ENCODE assay signal across 14 cellular contexts in the genomic region with DNA sequence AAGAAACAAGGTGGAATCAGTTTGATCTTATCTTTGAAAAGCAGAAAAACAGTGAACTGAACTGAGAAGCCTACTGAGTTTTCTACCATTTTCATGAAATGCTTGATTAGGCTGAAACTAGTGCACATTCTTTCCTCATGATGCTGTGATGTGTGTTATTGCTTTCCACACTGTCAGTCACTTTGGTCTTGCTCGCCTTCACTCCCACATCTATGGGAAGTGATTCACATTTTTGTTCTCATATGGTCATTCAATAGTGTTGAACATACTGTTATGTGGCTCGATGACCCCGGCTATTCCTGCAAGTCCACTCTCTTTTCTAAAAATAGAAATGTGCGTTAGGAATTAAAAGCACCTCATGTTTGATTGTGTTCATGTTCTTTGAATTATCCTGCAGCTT.
DNase-seq lines count a peak whose midpoint lies in the region; ATAC-seq and TF ChIP-seq lines count a peak whose summit lies in the region.
"Had no signal": no experiment of that assay in that cellular context is flagged by ENCODE, and none has a peak within 500 bp of the region (broad histone marks: within the 10 kb centered on the region; RNA-seq: fewer than 3 reads in every experiment).

No MANE protein-coding gene starts in this region.

- H4K8ac ChIP-seq in neuronal stem cell (ENCODE audit: low read depth, low read length), result no peak overlapping the region

- TF ChIP-seq CTCF in SK-N-SH (IDR thresholded peaks at IDR 0.05) (no peak), tibial nerve (IDR thresholded peaks at IDR 0.05) (no peak)
- TF ChIP-seq CTCF in CD8-positive, alpha-beta T cell (IDR thresholded peaks at IDR 0.05), result no peak

- H3K4me1 ChIP-seq in SK-N-SH (ENCODE audit: control insufficient read depth in 1 of 2, insufficient read depth in 2 of 2, low read depth in 1 of 2, low read length in 1 of 2) (peaks cover 0 to 6% of the 10 kb centered on the region in 2 experiments; a peak in 2 of 4 replicates), neuronal stem cell (ENCODE audit: control insufficient read depth in 2 of 2, insufficient read depth in 1 of 2, low read depth in 1 of 2, low read length in 2 of 2) (no peaks in the 10 kb centered on the region), tibial nerve (peaks cover 0 to 8% (median 0%) of the 10 kb centered on the region in 4 donors)
- H3K4me1 ChIP-seq in CD8-positive, alpha-beta T cell (ENCODE audit: insufficient read depth, low read length), result no peaks in the 10 kb centered on the region

- no peak overlapping the region for H3K9ac ChIP-seq in SK-N-SH
- H3K9ac ChIP-seq in neuronal stem cell (ENCODE audit: low read depth, low read length, poor library complexity), result peak overlapping the region; percentile 24

- H4K91ac ChIP-seq in neuronal stem cell (ENCODE audit: low read depth, low read length, poor library complexity), result no peak overlapping the region

- WGBS in SK-N-SH (ENCODE audit: low lambda C conversion rate), result 24% methylated on average over 4 of the region's 4 CpGs
- no CpG with 5 or more reads among the region's 4 CpGs for WGBS in neuronal stem cell (ENCODE audit: extremely low coverage in 2 of 2, insufficient read length in 2 of 2, insufficient replicate concordance in 1 of 2), 2 donors
- 44 to 54% methylated on average over 4 of the region's 4 CpGs for WGBS in tibial nerve, 2 donors

- H3K23ac ChIP-seq in neuronal stem cell (ENCODE audit: low read depth, low read length, poor library complexity), result no peak overlapping the region

- no peak overlapping the region for H2BK15ac ChIP-seq in neuronal stem cell (ENCODE audit: low read length)

- TF ChIP-seq EP300 in SK-N-SH (IDR thresholded peaks at IDR 0.05; ENCODE audit: borderline replicate concordance in 1 of 2, low read depth in 1 of 2, low read length in 1 of 2) (no peak), tibial nerve (IDR thresholded peaks at IDR 0.05) (no peak)

- H2AK5ac ChIP-seq in neuronal stem cell (ENCODE audit: low read depth, low read length), result no peak overlapping the region

- no peak overlapping the region for H3K18ac ChIP-seq in neuronal stem cell (ENCODE audit: low read length)

- no peaks in the 10 kb centered on the region for H3K9me2 ChIP-seq in SK-N-SH

- no peaks in the 10 kb centered on the region for H4K20me1 ChIP-seq in SK-N-SH (ENCODE audit: insufficient read depth)

- no peaks in the 10 kb centered on the region for H3K79me1 ChIP-seq in neuronal stem cell (ENCODE audit: low read depth, low read length)

- H3K4me2 ChIP-seq in SK-N-SH (peak overlapping the region; percentile 2; the same call in 1 of the 2 replicates), neuronal stem cell (ENCODE audit: insufficient read depth, low read length, poor library complexity, severe bottlenecking) (no peak overlapping the region)

- H2BK120ac ChIP-seq in neuronal stem cell (ENCODE audit: low read depth, low read length), result no peak overlapping the region

- H3K27ac ChIP-seq in SK-N-SH (ENCODE audit: low read depth in 2 of 2, low read length in 1 of 2) (peak overlapping the region in 1 of 2 experiments; percentile 58; a peak in 2 of 4 replicates), neuronal stem cell (replicated peaks; ENCODE audit: low read length) (no peak overlapping the region), tibial nerve (no peak overlapping the region)
- H3K27ac ChIP-seq in CD8-positive, alpha-beta T cell (ENCODE audit: low read depth, low read length), result no peak overlapping the region
- H3K27ac ChIP-seq: C4-2B had no signal

- intact Hi-C loops in CD8-positive, alpha-beta T cell (cut with DNase I, micrococcal nuclease), result no loop called here

- no peak overlapping the region for H2BK12ac ChIP-seq in neuronal stem cell (ENCODE audit: low read length)

- POLR2A ChIA-PET in SK-N-SH (lab: Yijun Ruan, JAX), result no interaction called here
- POLR2A ChIA-PET in CD8-positive, alpha-beta T cell (lab: Charles Lee), result no interaction called here
- POLR2A ChIA-PET in naive thymus-derived CD8-positive, alpha-beta T cell (lab: Charles Lee), result no interaction called here

- no peak for TF ChIP-seq RAD21 in SK-N-SH (IDR thresholded peaks at IDR 0.05; ENCODE audit: low read length)

- H3K4ac ChIP-seq in neuronal stem cell (ENCODE audit: low read length), result no peak overlapping the region

- no peaks in the 10 kb centered on the region for H3K27me3 Mint-ChIP-seq in CD8-positive, alpha-beta T cell (ENCODE audit: low read depth)
- H3K27me3 Mint-ChIP-seq in naive thymus-derived CD8-positive, alpha-beta T cell, result peaks cover 0 to 5% (median 2%) of the 10 kb centered on the region in 5 donors
- H3K27me3 Mint-ChIP-seq: stimulated activated memory B cell treated with anti-CD40 and anti-IgM and Interleukin-4, amounts not matched to agents 10 μg/mL and 1 μg/mL and 100 μg/mL, for 72 hours had no signal

- no peaks in the 10 kb centered on the region for H3K9me3 Mint-ChIP-seq in CD8-positive, alpha-beta T cell
- H3K9me3 Mint-ChIP-seq in naive thymus-derived CD8-positive, alpha-beta T cell, result no peaks in the 10 kb centered on the region
- H3K9me3 Mint-ChIP-seq: stimulated activated memory B cell treated with anti-CD40 and anti-IgM and Interleukin-4, amounts not matched to agents 10 μg/mL and 1 μg/mL and 100 μg/mL, for 72 hours had no signal

- DNase-seq in EH (ENCODE audit: low read depth) (peak; percentile 96), SK-N-SH (no peak), fibroblast of gingiva (ENCODE audit: low read depth) (peak; percentile 66), neuronal stem cell (ENCODE audit: low spot score) (no peak), tibial nerve (ENCODE audit: low spot score in 2 of 2) (no peak), cerebellum (ENCODE audit: low spot score) (no peak)
- no peak for DNase-seq in CD8-positive, alpha-beta T cell
- no peak for DNase-seq in naive thymus-derived CD8-positive, alpha-beta T cell
- DNase-seq: NCI-H1417; NCI-H524 treated with DMSO at 0.1 percent for 48 hours; occipital lobe; stimulated activated CD4-positive, alpha-beta T cell treated with anti-CD3 and anti-CD28 coated beads, Interleukin-2, amount 100 ng/mL, for 24 hours had no signal

- no peaks in the 10 kb centered on the region for H3K4me1 Mint-ChIP-seq in CD8-positive, alpha-beta T cell (ENCODE audit: low read depth)
- peaks cover 0 to 8% (median under 1%) of the 10 kb centered on the region in 4 donors for H3K4me1 Mint-ChIP-seq in naive thymus-derived CD8-positive, alpha-beta T cell

- no peaks in the 10 kb centered on the region for H3K9me3 ChIP-seq in SK-N-SH
- H3K9me3 ChIP-seq in neuronal stem cell (replicated peaks in 1 of 2; ENCODE audit: control insufficient read depth in 2 of 2, insufficient read depth in 1 of 2, low read depth in 1 of 2, low read length in 2 of 2), result no peaks in the 10 kb centered on the region
- H3K9me3 ChIP-seq in tibial nerve, result no peaks in the 10 kb centered on the region
- no peaks in the 10 kb centered on the region for H3K9me3 ChIP-seq in CD8-positive, alpha-beta T cell (ENCODE audit: low read length)

- H2AFZ ChIP-seq in SK-N-SH (ENCODE audit: low read depth), result peak overlapping the region; percentile 54; the same call in 1 of the 2 replicates
- H2AFZ ChIP-seq in neuronal stem cell (ENCODE audit: low read length), result no peak overlapping the region

- CTCF ChIA-PET in SK-N-SH (lab: Yijun Ruan, JAX), result no interaction called here
- CTCF ChIA-PET in CD8-positive, alpha-beta T cell (lab: Charles Lee), result interaction anchor here (0.8 kb wide), 1 partner anchor 86 kb away, joined by 3 read pairs; no protein-coding TSS in a partner anchor

- H3K36me3 ChIP-seq in SK-N-SH (replicated peaks in 1 of 2; ENCODE audit: control insufficient read depth in 1 of 2, insufficient read depth in 2 of 2, low read length in 1 of 2) (no peaks in the 10 kb centered on the region), neuronal stem cell (replicated peaks in 1 of 2; ENCODE audit: control insufficient read depth in 2 of 2, insufficient read depth in 2 of 2, low read length in 2 of 2) (no peaks in the 10 kb centered on the region), tibial nerve (no peaks in the 10 kb centered on the region)
- no peaks in the 10 kb centered on the region for H3K36me3 ChIP-seq in CD8-positive, alpha-beta T cell (ENCODE audit: insufficient read depth, low read length)

- peaks cover 3% of the 10 kb centered on the region for H3F3A ChIP-seq in SK-N-SH (replicated peaks; ENCODE audit: insufficient read depth)

- H3K79me2 ChIP-seq in SK-N-SH (ENCODE audit: insufficient read depth), result no peaks in the 10 kb centered on the region

- H3K4me3 ChIP-seq in SK-N-SH (ENCODE audit: low read depth in 2 of 2, low read length in 1 of 2) (no peak overlapping the region), neuronal stem cell (ENCODE audit: low read length in 2 of 2) (no peak overlapping the region), tibial nerve (no peak overlapping the region)
- no peak overlapping the region for H3K4me3 ChIP-seq in CD8-positive, alpha-beta T cell (ENCODE audit: low read depth, low read length)

- H3K27me3 ChIP-seq in SK-N-SH (ENCODE audit: insufficient read depth) (no peaks in the 10 kb centered on the region), neuronal stem cell (ENCODE audit: control insufficient read depth in 3 of 3, insufficient read depth in 3 of 3, low read depth in 1 of 3, low read length in 3 of 3) (no peaks in the 10 kb centered on the region), tibial nerve (no peaks in the 10 kb centered on the region)
- no peaks in the 10 kb centered on the region for H3K27me3 ChIP-seq in CD8-positive, alpha-beta T cell (ENCODE audit: insufficient read depth, low read length)

- no peaks in the 10 kb centered on the region for H3K36me3 Mint-ChIP-seq in CD8-positive, alpha-beta T cell
- H3K36me3 Mint-ChIP-seq in naive thymus-derived CD8-positive, alpha-beta T cell, result no peaks in the 10 kb centered on the region
- H3K36me3 Mint-ChIP-seq: stimulated activated memory B cell treated with anti-CD40 and anti-IgM and Interleukin-4, amounts not matched to agents 10 μg/mL and 1 μg/mL and 100 μg/mL, for 72 hours had no signal

- TF ChIP-seq POLR2A in tibial nerve (IDR thresholded peaks at IDR 0.05), result no peak

- no peak overlapping the region for H3K14ac ChIP-seq in neuronal stem cell (ENCODE audit: low read length)

- ATAC-seq in CD8-positive, alpha-beta T cell, result no peak
- ATAC-seq in naive thymus-derived CD8-positive, alpha-beta T cell, result no peak
- ATAC-seq: stimulated activated memory B cell treated with anti-CD40 and anti-IgM and Interleukin-4, amounts not matched to agents 10 μg/mL and 1 μg/mL and 100 μg/mL, for 72 hours had no signal

- H3K27ac Mint-ChIP-seq in CD8-positive, alpha-beta T cell, result no peak overlapping the region
- H3K27ac Mint-ChIP-seq in naive thymus-derived CD8-positive, alpha-beta T cell, result peak overlapping the region in 1 of 10 donors; percentile 20
- H3K27ac Mint-ChIP-seq: stimulated activated memory B cell treated with anti-CD40 and anti-IgM and Interleukin-4, amounts not matched to agents 10 μg/mL and 1 μg/mL and 100 μg/mL, for 72 hours had no signal

- H2BK5ac ChIP-seq in neuronal stem cell (ENCODE audit: low read length), result no peak overlapping the region

- H3K4me3 Mint-ChIP-seq in CD8-positive, alpha-beta T cell, result no peak overlapping the region
- no peak overlapping the region for H3K4me3 Mint-ChIP-seq in naive thymus-derived CD8-positive, alpha-beta T cell
- H3K4me3 Mint-ChIP-seq: stimulated activated memory B cell treated with anti-CD40 and anti-IgM and Interleukin-4, amounts not matched to agents 10 μg/mL and 1 μg/mL and 100 μg/mL, for 72 hours had no signal

TF ChIP-seq in SK-N-SH, 30 proteins besides CTCF, POLR2A, EP300 and RAD21 (continues in another document):
- TF ChIP-seq SIN3A (IDR thresholded peaks at IDR 0.05; ENCODE audit: borderline replicate concordance, low read depth, low read length) (no peak), JUND (IDR thresholded peaks at IDR 0.05) (no peak)

Comparison
In these comparisons a context has a peak if more than half of its experiments do, and no peak if none do; other contexts are left out.
1. DNase-seq: peak in EH (single experiment) and fibroblast of gingiva (single experiment); none in SK-N-SH (single experiment), neuronal stem cell (single experiment), tibial nerve (0 of 2), cerebellum (single experiment), CD8-positive, alpha-beta T cell (0 of 7) and naive thymus-derived CD8-positive, alpha-beta T cell (0 of 10).